25 cellular contexts compared by ENCODE assay signal in the genomic region with DNA sequence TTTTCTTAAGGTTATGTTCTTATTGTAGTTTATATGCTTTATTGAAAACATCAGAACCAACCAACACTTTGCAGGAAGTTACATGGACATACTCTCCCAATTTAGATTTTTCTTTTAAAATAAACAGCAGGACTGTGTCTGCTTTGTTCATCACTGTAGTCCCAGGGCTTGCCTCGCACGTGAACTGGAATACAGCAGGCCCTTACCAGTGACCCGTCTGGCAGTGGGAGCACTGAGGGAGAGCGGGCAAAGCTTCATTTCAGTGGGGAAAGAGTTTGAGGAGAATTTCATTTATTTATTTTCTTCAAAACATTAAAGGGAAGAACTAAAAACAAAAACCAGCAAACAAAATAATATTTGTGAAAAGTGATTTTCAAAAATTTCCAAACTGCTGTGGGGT.
"Had no signal": no experiment of that assay in that cellular context is flagged by ENCODE, and none has a peak within 500 bp of the region (broad histone marks: within the 10 kb centered on the region; RNA-seq: fewer than 3 reads in every experiment).

No MANE protein-coding gene starts in this region.

- H3K4me2 ChIP-seq: hepatocyte had no signal

- H3K4me1 Mint-ChIP-seq: activated naive CD8-positive, alpha-beta T cell treated with anti-CD3 and anti-CD28 coated beads for 36 hours; natural killer cell had no signal

- ATAC-seq: gastroesophageal sphincter; natural killer cell; sciatic nerve; stimulated activated naive CD8-positive, alpha-beta T cell treated with anti-CD3 and anti-CD28 coated beads, Interleukin-15, Interleukin-2, amounts not matched to agents 100 U/mL and 50 U/mL, for 24 hours had no signal

- H2AFZ ChIP-seq: hepatocyte had no signal

- H3K4me3 Mint-ChIP-seq: activated naive CD4-positive, alpha-beta T cell treated with anti-CD3 and anti-CD28 coated beads for 36 hours; activated naive CD8-positive, alpha-beta T cell treated with anti-CD3 and anti-CD28 coated beads for 36 hours; natural killer cell had no signal

- H3K27me3 Mint-ChIP-seq: activated naive CD8-positive, alpha-beta T cell treated with anti-CD3 and anti-CD28 coated beads for 36 hours had no signal

- H3K27ac Mint-ChIP-seq: activated naive CD4-positive, alpha-beta T cell treated with anti-CD3 and anti-CD28 coated beads for 36 hours; activated naive CD8-positive, alpha-beta T cell treated with anti-CD3 and anti-CD28 coated beads for 36 hours; natural killer cell; progenitor cell of endocrine pancreas had no signal

- H3K9me3 ChIP-seq: adrenal gland, gastroesophageal sphincter, neutrophil, ovary, thoracic aorta, uterus had no signal

- H3K4me3 ChIP-seq: adrenal gland, gastroesophageal sphincter, hepatocyte, ovary, skin epidermis, thoracic aorta, uterus had no signal

- H3K36me3 Mint-ChIP-seq: activated naive CD8-positive, alpha-beta T cell treated with anti-CD3 and anti-CD28 coated beads for 36 hours; natural killer cell had no signal

- H3K36me3 ChIP-seq: adrenal gland, gastroesophageal sphincter, neutrophil, ovary, thoracic aorta, uterus had no signal

- H3K27me3 ChIP-seq: adrenal gland, gastroesophageal sphincter, hepatocyte, neutrophil, ovary, uterus had no signal

- H3K4me1 ChIP-seq: adrenal gland, gastroesophageal sphincter, uterus had no signal

- DNase-seq: activated CD4-positive, alpha-beta T cell treated with anti-CD3 and anti-CD28 coated beads for 4 hours; activated CD4-positive, alpha-beta T cell treated with anti-CD3 and anti-CD28 coated beads, Interleukin-2, amount 50 U/mL, for 48 hours; activated CD8-positive, alpha-beta memory T cell treated with anti-CD3 and anti-CD28 coated beads for 24 hours; activated effector memory CD4-positive, alpha-beta T cell treated with Interleukin-2 at 50 U/mL for 16 hours; activated naive CD4-positive, alpha-beta T cell treated with anti-CD3 and anti-CD28 coated beads for 36 hours; activated naive CD8-positive, alpha-beta T cell treated with anti-CD3 and anti-CD28 coated beads for 36 hours; adrenal gland; aorta; caudate nucleus; cortex of kidney; natural killer cell; ovary; retina; stimulated activated CD4-positive, alpha-beta T cell treated with anti-CD3 and anti-CD28 coated beads, Interleukin-12 subunit alpha, Interleukin-12 subunit beta, amount 100 ng/mL, for 4 hours; stimulated activated CD4-positive, alpha-beta T cell treated with anti-CD3 and anti-CD28 coated beads, Interleukin-4, amount 100 ng/mL, for 1 hour; stimulated activated naive CD8-positive, alpha-beta T cell treated with anti-CD3 and anti-CD28 coated beads, Interleukin-15, Interleukin-2, amounts not matched to agents 100 U/mL and 50 U/mL, for 24 hours; trophoblast cell; uterus had no signal

- H3K27ac ChIP-seq: adrenal gland, gastroesophageal sphincter, hepatocyte, neutrophil, ovary, skin epidermis, thoracic aorta had no signal

- H3K79me2 ChIP-seq: hepatocyte had no signal
